In the genomic region with DNA sequence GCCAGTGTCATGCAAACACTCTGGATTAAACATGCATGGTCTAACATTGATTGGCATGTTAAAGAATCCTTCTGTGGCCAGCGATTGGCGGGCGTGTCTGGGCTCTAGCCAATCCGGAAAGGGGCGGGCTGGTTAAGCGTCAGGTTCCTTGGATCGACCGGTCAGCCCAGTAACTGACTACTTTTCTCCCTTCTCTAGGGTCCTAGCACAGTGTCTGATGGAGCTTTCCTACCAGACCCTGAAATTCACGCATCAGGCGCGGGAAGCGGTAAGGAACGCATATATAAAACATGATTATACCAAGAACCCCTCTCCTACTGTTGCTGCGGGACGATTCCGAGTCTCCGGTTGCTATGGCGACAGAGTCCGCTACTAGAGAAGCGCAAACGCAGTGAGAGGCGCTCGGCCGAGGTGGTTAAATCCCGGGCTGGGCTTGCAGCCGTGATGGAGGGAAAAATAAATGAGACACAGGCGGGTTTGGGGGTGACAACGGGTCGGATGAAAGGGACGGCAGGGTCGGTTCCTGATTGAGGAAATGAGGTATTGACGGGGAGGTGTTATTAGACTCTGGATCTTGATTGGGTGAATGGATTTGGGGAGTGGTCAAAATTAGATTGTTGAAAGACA, we compare ENCODE assay signal across 8 cellular contexts. TPM values are rescaled to one million over a fixed set of nuclear protein-coding genes. Genes with fewer than 3 reads are reported as not detected.
DNase-seq lines count a peak whose midpoint lies in the region; ATAC-seq and TF ChIP-seq lines count a peak whose summit lies in the region.

No MANE protein-coding gene starts in this region.

- H2AFZ ChIP-seq in OCI-LY1 (ENCODE audit: low read length), result no peak overlapping the region

- TF ChIP-seq POLR2A in thyroid gland (IDR thresholded peaks at IDR 0.05), result no peak

- peak overlapping the region; percentile 77 for H3K4me2 ChIP-seq in OCI-LY1 (ENCODE audit: low read length)

- 11 to 18% methylated on average over 28 to 29 of the region's 32 CpGs for WGBS in thyroid gland, 2 donors

- DNase-seq in A673 (ENCODE audit: low spot score), result peak; percentile 94
- peak; percentile 78 for DNase-seq in activated effector memory CD4-positive, alpha-beta T cell treated with anti-CD3 and anti-CD28 coated beads, Interleukin-2, amount 50 U/mL, for 16 hours
- DNase-seq in globus pallidus (ENCODE audit: low spot score), result peak; percentile 77
- peak; percentile 66 to 74 for DNase-seq in thyroid gland

- CTCF ChIA-PET in A673 (lab: Charles Lee), result no interaction called here

- H3K27me3 ChIP-seq in A673 (replicated peaks; ENCODE audit: insufficient read depth, low read depth, low read length, poor library complexity) (no peaks in the 10 kb centered on the region), OCI-LY1 (ENCODE audit: insufficient read depth, low read length) (no peaks in the 10 kb centered on the region), neutrophil (peaks cover 38% of the 10 kb centered on the region), thyroid gland (no peaks in the 10 kb centered on the region)

- H3K9ac ChIP-seq in OCI-LY1 (ENCODE audit: low read length), result peak overlapping the region; percentile 30; the same call in 1 of the 2 replicates

- H3K4me1 ChIP-seq in A673 (ENCODE audit: insufficient read depth, low read length, poor library complexity, severe bottlenecking) (no peaks in the 10 kb centered on the region), OCI-LY1 (ENCODE audit: insufficient read depth, low read length, severe bottlenecking) (peaks cover 6% of the 10 kb centered on the region), neutrophil (ENCODE audit: control insufficient read depth in 1 of 2, insufficient read depth in 1 of 2, low read depth in 1 of 2, low read length in 1 of 2) (no peaks in the 10 kb centered on the region), thyroid gland (no peaks in the 10 kb centered on the region)

- TF ChIP-seq CTCF in A673 (conservative IDR thresholded peaks at IDR 0.05; ENCODE audit: low read depth, low read length) (no peak), OCI-LY1 (IDR thresholded peaks at IDR 0.05; ENCODE audit: low read length) (no peak), neutrophil (IDR thresholded peaks at IDR 0.05) (no peak), thyroid gland (IDR thresholded peaks at IDR 0.05) (no peak)

- intact Hi-C loops in A673 (cut with micrococcal nuclease; ENCODE audit: unreplicated experiment) (no loop called here), thyroid gland (cut with DNase I) (no loop called here)

- POLR2A ChIA-PET in A673 (lab: Charles Lee; ENCODE audit: low non-redundant PET), result no interaction called here

- H3K9me3 ChIP-seq in A673 (ENCODE audit: low read depth, low read length, poor library complexity, severe bottlenecking), result no peaks in the 10 kb centered on the region
- H3K9me3 ChIP-seq in OCI-LY1 (ENCODE audit: low read length), result no peaks in the 10 kb centered on the region
- no peaks in the 10 kb centered on the region for H3K9me3 ChIP-seq in neutrophil
- H3K9me3 ChIP-seq in thyroid gland, result no peaks in the 10 kb centered on the region

- no peaks in the 10 kb centered on the region for H3K9me2 ChIP-seq in OCI-LY1 (ENCODE audit: low read depth, low read length)

- no peaks in the 10 kb centered on the region for H3F3A ChIP-seq in OCI-LY1 (ENCODE audit: insufficient read depth, low read length)

- no peaks in the 10 kb centered on the region for H3K79me2 ChIP-seq in OCI-LY1 (ENCODE audit: insufficient read depth, low read length)

- H3K27ac ChIP-seq in A673 (ENCODE audit: low read depth, low read length, poor library complexity, severe bottlenecking) (no peak overlapping the region), OCI-LY1 (ENCODE audit: low read depth, low read length, poor library complexity, severe bottlenecking) (no peak overlapping the region), neutrophil (no peak overlapping the region), thyroid gland (no peak overlapping the region)

- H3K36me3 ChIP-seq in A673 (ENCODE audit: insufficient read depth, low read length, poor library complexity, severe bottlenecking) (no peaks in the 10 kb centered on the region), OCI-LY1 (ENCODE audit: insufficient read depth, low read length) (no peaks in the 10 kb centered on the region), neutrophil (no peaks in the 10 kb centered on the region), thyroid gland (no peaks in the 10 kb centered on the region)

- H4K20me1 ChIP-seq in OCI-LY1 (ENCODE audit: insufficient read depth, low read length), result no peaks in the 10 kb centered on the region

- peak overlapping the region; percentile 63 for H3K4me3 ChIP-seq in A673 (ENCODE audit: low read depth, low read length, poor library complexity, severe bottlenecking)
- peak overlapping the region; percentile 75 for H3K4me3 ChIP-seq in OCI-LY1 (ENCODE audit: low read depth, low read length, poor library complexity, severe bottlenecking)
- H3K4me3 ChIP-seq in neutrophil (ENCODE audit: low read depth in 1 of 2, low read length in 1 of 2), result peak overlapping the region; percentile 35 to 48
- peak overlapping the region in 1 of 3 donors; percentile 15 for H3K4me3 ChIP-seq in thyroid gland (replicated peaks in 1 of 3)

- BruUV-seq in A673 (replicated peaks; lab: Mats Ljungman, UMichigan), result no TSS peak

- peak; percentile 100 for ATAC-seq in GM19023 (IDR thresholded peaks at IDR 0.05; ENCODE audit: unreplicated experiment)
- ATAC-seq in HG03159 (IDR thresholded peaks at IDR 0.05; ENCODE audit: unreplicated experiment), result peak; percentile 98

RNA-seq across cellular contexts. Expression of a gene that starts 29.4 kb away (rescaled TPM):
- total RNA-seq in A673 (2021) (10.6 and 15.4 TPM in 2 replicates), thyroid gland (100 to 1,000 TPM in 1 of 4 donors, 10 to 100 TPM in 3; 11.3 to 104 (median 63.3) TPM)

RNA-seq across cellular contexts. Expression of a gene that starts 29.5 kb away (rescaled TPM):
- 72.8 and 78.7 TPM in 2 replicates for total RNA-seq in A673 (2021)
- total RNA-seq in thyroid gland, result 10 to 100 TPM; 38.7 to 81.6 (median 42.3) TPM
